Comparison of ENCODE assay signal across 23 cellular contexts in genomic region chr14:59761851-59762250, GRCh38.
DNase-seq lines count a peak whose midpoint lies in the region; ATAC-seq, FAIRE-seq and TF ChIP-seq lines count a peak whose summit lies in the region.
"Had no signal": no experiment of that assay in that cellular context is flagged by ENCODE, and none has a peak within 500 bp of the region (broad histone marks: within the 10 kb centered on the region; RNA-seq: fewer than 3 reads in every experiment).

No MANE protein-coding gene starts in this region.

- H2AK5ac ChIP-seq in IMR-90 (ENCODE audit: low read depth, low read length) (no peak overlapping the region), trophoblast cell (ENCODE audit: low read length) (no peak overlapping the region)

- no peak overlapping the region for H2BK15ac ChIP-seq in IMR-90 (ENCODE audit: low read depth, low read length)

- dilution Hi-C loops in IMR-90 (cut with HindIII; ENCODE audit: low sequenced_read_pairs, unreplicated experiment) = no loop called here

- no peak overlapping the region for H2BK120ac ChIP-seq in IMR-90 (ENCODE audit: low read depth, low read length)
- H2BK120ac ChIP-seq in trophoblast cell (ENCODE audit: insufficient read depth, low read length, poor library complexity) = no peak overlapping the region

- H3K4ac ChIP-seq in IMR-90 (ENCODE audit: low read depth, low read length) (no peak overlapping the region), trophoblast cell (ENCODE audit: low read depth, low read length) (no peak overlapping the region)

- H2BK5ac ChIP-seq in IMR-90 (ENCODE audit: low read depth, low read length, poor library complexity, severe bottlenecking) (no peak overlapping the region), trophoblast cell (ENCODE audit: low read depth, low read length, poor library complexity) (no peak overlapping the region)

- H3K27ac ChIP-seq in IMR-90 (ENCODE audit: insufficient read depth, low read length) = no peak overlapping the region
- no peak overlapping the region for H3K27ac ChIP-seq in trophoblast cell (ENCODE audit: low read depth, low read length)
- H3K27ac ChIP-seq: A549; BLaER1 treated with 17β-estradiol and CSF1 and Interleukin-3, amounts not matched to agents 10 nM and 100 nM had no signal

- 27% methylated on average over 1 of the region's 6 CpGs; no CpG with 5 or more reads in 1 of the 2 experiments for WGBS in IMR-90 (ENCODE audit: extremely low coverage in 2 of 2, insufficient read length in 1 of 2), 2 experiments
- WGBS in trophoblast cell (ENCODE audit: extremely low coverage, insufficient coverage, insufficient read length) = no CpG with 5 or more reads among the region's 6 CpGs

- peaks cover 3% of the 10 kb centered on the region for H3K9me3 Mint-ChIP-seq in nephron progenitor cell
- H3K9me3 Mint-ChIP-seq: H9 had no signal

- H3K79me2 ChIP-seq in trophoblast cell (ENCODE audit: control insufficient read depth, insufficient read depth, low read length, poor library complexity) = no peaks in the 10 kb centered on the region

- H3K79me1 ChIP-seq in IMR-90 (ENCODE audit: low read depth in 1 of 2, low read length in 2 of 2) (no peaks in the 10 kb centered on the region), trophoblast cell (ENCODE audit: low read length) (no peaks in the 10 kb centered on the region)

- H3K4me1 ChIP-seq in IMR-90 (ENCODE audit: control insufficient read depth, insufficient read depth, low read length) (no peaks in the 10 kb centered on the region), trophoblast cell (ENCODE audit: control insufficient read depth in 1 of 2, insufficient read depth in 2 of 2, low read length in 2 of 2) (no peaks in the 10 kb centered on the region)
- H3K4me1 ChIP-seq: A549; BE2C; BLaER1 treated with 17β-estradiol and CSF1 and Interleukin-3, amounts not matched to agents 10 nM and 100 nM had no signal

- H3K27me3 ChIP-seq in IMR-90 (ENCODE audit: control insufficient read depth, insufficient read depth, low read length) = no peaks in the 10 kb centered on the region
- no peaks in the 10 kb centered on the region for H3K27me3 ChIP-seq in trophoblast cell (ENCODE audit: insufficient read depth, low read length)
- H3K27me3 ChIP-seq: BE2C; BLaER1 treated with 17β-estradiol and CSF1 and Interleukin-3, amounts not matched to agents 10 nM and 100 nM had no signal

- H3K36me3 Mint-ChIP-seq in nephron progenitor cell (ENCODE audit: low read depth) = no peaks in the 10 kb centered on the region
- H3K36me3 Mint-ChIP-seq: CD14-positive monocyte; CD4-positive, alpha-beta memory T cell had no signal

- H3K4me1 Mint-ChIP-seq in nephron progenitor cell = no peaks in the 10 kb centered on the region
- H3K4me1 Mint-ChIP-seq: CD4-positive, alpha-beta memory T cell; H9 had no signal

- H4K20me1 ChIP-seq in IMR-90 (ENCODE audit: insufficient read depth, low read length) = no peaks in the 10 kb centered on the region
- H4K20me1 ChIP-seq: BLaER1 treated with 17β-estradiol and CSF1 and Interleukin-3, amounts not matched to agents 10 nM and 100 nM had no signal

- CTCF ChIA-PET in IMR-90 (lab: Yijun Ruan, JAX) = interaction anchor here (0.9 kb wide), 1 partner anchor 8 kb away, joined by 3 read pairs; no protein-coding TSS in a partner anchor

- no peak overlapping the region for H3K18ac ChIP-seq in IMR-90 (ENCODE audit: low read depth, low read length)
- no peak overlapping the region for H3K18ac ChIP-seq in trophoblast cell (ENCODE audit: low read length)

- no peak for TF ChIP-seq POLR2A in IMR-90 (IDR thresholded peaks at IDR 0.05; ENCODE audit: low read depth, low read length)

- no peak overlapping the region for H3K9ac ChIP-seq in IMR-90 (ENCODE audit: low read depth, low read length)
- no peak overlapping the region for H3K9ac ChIP-seq in trophoblast cell (ENCODE audit: low read length)
- H3K9ac ChIP-seq: BLaER1 treated with 17β-estradiol and CSF1 and Interleukin-3, amounts not matched to agents 10 nM and 100 nM had no signal

- no peak overlapping the region for H3K4me3 Mint-ChIP-seq in nephron progenitor cell
- H3K4me3 Mint-ChIP-seq: CD14-positive monocyte; CD4-positive, alpha-beta memory T cell; H9 had no signal

- no peak for ATAC-seq in IMR-90 (ENCODE audit: low read depth)
- no peak for ATAC-seq in HG02973 (IDR thresholded peaks at IDR 0.05; ENCODE audit: unreplicated experiment)
- ATAC-seq: A549, HCT116 had no signal

- H3K4me3 ChIP-seq in IMR-90 (ENCODE audit: insufficient read depth, low read depth, low read length) = no peak overlapping the region
- H3K4me3 ChIP-seq in trophoblast cell (ENCODE audit: low read depth, low read length) = no peak overlapping the region
- H3K4me3 ChIP-seq: A549; BLaER1 treated with 17β-estradiol and CSF1 and Interleukin-3, amounts not matched to agents 10 nM and 100 nM had no signal

- H4K5ac ChIP-seq in IMR-90 (ENCODE audit: low read depth, low read length) = no peak overlapping the region

- FAIRE-seq in urothelium cell line (lab: Jason Lieb, UNC) = peak; percentile 99
- FAIRE-seq: A549, G401.6, GM12892 had no signal

- no peaks in the 10 kb centered on the region for H3K27me3 Mint-ChIP-seq in nephron progenitor cell (ENCODE audit: low read depth, poor library complexity)

- DNase-seq in IMR-90 (no peak), nephron progenitor cell (no peak), trophoblast cell (no peak), urothelium cell line (ENCODE audit: low spot score) (no peak), ecto neural progenitor cell (ENCODE audit: low spot score) (no peak)
- no peak for DNase-seq in stimulated activated CD4-positive, alpha-beta T cell treated with anti-CD3 and anti-CD28 coated beads, Interleukin-2, amount 100 ng/mL, for 24 hours
- DNase-seq: 8988T; ACHN; AML-193; BE2C; Calu3; CD4-positive, alpha-beta memory T cell; COR-L47; DMS153; DND-41; H9 had no signal

- BruUV-seq in IMR-90 (replicated peaks; lab: Mats Ljungman, UMichigan) = no TSS peak

- no peak for TF ChIP-seq CTCF in IMR-90 (conservative IDR thresholded peaks at IDR 0.05; ENCODE audit: low read depth, low read length)
- TF ChIP-seq CTCF in nephron progenitor cell (IDR thresholded peaks at IDR 0.05) = no peak

- H3K4me2 ChIP-seq in IMR-90 (ENCODE audit: low read depth, low read length) (no peak overlapping the region), trophoblast cell (ENCODE audit: low read length) (no peak overlapping the region)
- H3K4me2 ChIP-seq: A549; BLaER1 treated with 17β-estradiol and CSF1 and Interleukin-3, amounts not matched to agents 10 nM and 100 nM had no signal

- POLR2A ChIA-PET in IMR-90 (lab: Charles Lee; ENCODE audit: unreplicated experiment) = no interaction called here

- H3K9me1 ChIP-seq in IMR-90 (ENCODE audit: insufficient read depth, low read length) = 0 out of 2 replicates have a peak, but pooled peaks cover 3% of the 10 kb centered on the region

- H3K9me3 ChIP-seq in IMR-90 (ENCODE audit: control insufficient read depth, insufficient read depth, low read length) (no peaks in the 10 kb centered on the region), trophoblast cell (ENCODE audit: insufficient read depth, low read depth, low read length) (peaks cover 2% of the 10 kb centered on the region)
- H3K9me3 ChIP-seq: A549, BE2C had no signal

- in situ Hi-C loops in IMR-90 (cut with MboI; ENCODE audit: low sequenced_read_pairs) = no loop called here

- H3K27ac Mint-ChIP-seq in nephron progenitor cell = peak overlapping the region; percentile 73
- H3K27ac Mint-ChIP-seq: CD4-positive, alpha-beta memory T cell had no signal

- no peaks in the 10 kb centered on the region for H3K36me3 ChIP-seq in IMR-90 (ENCODE audit: control insufficient read depth, insufficient read depth, low read length)
- no peaks in the 10 kb centered on the region for H3K36me3 ChIP-seq in trophoblast cell (ENCODE audit: control insufficient read depth in 1 of 2, insufficient read depth in 2 of 2, low read length in 2 of 2)
- H3K36me3 ChIP-seq: BE2C; BLaER1 treated with 17β-estradiol and CSF1 and Interleukin-3, amounts not matched to agents 10 nM and 100 nM had no signal

- H3K23ac ChIP-seq in IMR-90 (ENCODE audit: low read depth, low read length) (no peak overlapping the region), trophoblast cell (ENCODE audit: low read length) (peak overlapping the region; percentile 0)

- H4K91ac ChIP-seq in IMR-90 (ENCODE audit: insufficient read depth, low read depth, low read length) = no peak overlapping the region
- H4K91ac ChIP-seq in trophoblast cell (ENCODE audit: low read depth, low read length) = no peak overlapping the region

- H3K14ac ChIP-seq in IMR-90 (replicated peaks; ENCODE audit: low read depth, low read length) = no peak overlapping the region
- no peak overlapping the region for H3K14ac ChIP-seq in trophoblast cell (ENCODE audit: low read length)

- no peak overlapping the region for H2BK20ac ChIP-seq in IMR-90 (ENCODE audit: low read depth, low read length)

- peak overlapping the region; percentile 32 for H2AFZ ChIP-seq in IMR-90 (replicated peaks; ENCODE audit: low read length, poor library complexity)
- H2AFZ ChIP-seq in trophoblast cell (ENCODE audit: insufficient read depth, low read length, poor library complexity) = no peak overlapping the region

- H2BK12ac ChIP-seq in trophoblast cell (ENCODE audit: low read length) = no peak overlapping the region

- no peak overlapping the region for H4K12ac ChIP-seq in trophoblast cell (ENCODE audit: low read depth, low read length)

- no peak overlapping the region for H4K8ac ChIP-seq in IMR-90 (ENCODE audit: low read depth in 2 of 2, low read length in 2 of 2)
- no peak overlapping the region for H4K8ac ChIP-seq in trophoblast cell (ENCODE audit: low read depth, low read length)

- no peak for TF ChIP-seq RAD21 in IMR-90 (IDR thresholded peaks at IDR 0.05; ENCODE audit: low read length)

- intact Hi-C loops in IMR-90 (cut with micrococcal nuclease) = no loop called here

- H2AK9ac ChIP-seq in IMR-90 (replicated peaks; ENCODE audit: low read depth, low read length, poor library complexity) = no peak overlapping the region

- H3K56ac ChIP-seq in IMR-90 (ENCODE audit: extremely low read depth, insufficient read depth, low read length) = no peak overlapping the region

TF ChIP-seq in IMR-90, 13 proteins besides CTCF, POLR2A, EP300 and RAD21:
- no peak for TF ChIP-seq MAZ (IDR thresholded peaks at IDR 0.05; ENCODE audit: borderline replicate concordance, low read depth, low read length)
- no peak for TF ChIP-seq NFE2L2 (IDR thresholded peaks at IDR 0.05; ENCODE audit: low read depth, low read length)
- no peak for TF ChIP-seq USF2 (IDR thresholded peaks at IDR 0.05; ENCODE audit: low read depth, low read length)
- TF ChIP-seq RFX5 (IDR thresholded peaks at IDR 0.05; ENCODE audit: low read depth, low read length) = no peak
